In genomic region chr22:45552017-45552411, GRCh38 we compare ENCODE assay signal across 11 cellular contexts. TPM values are rescaled to one million over a fixed set of nuclear protein-coding genes. Genes with fewer than 3 reads are reported as not detected.
A peak's percentile ranks its signal among the peaks of the same experiment; 100 is the strongest.
DNase-seq lines count a peak whose midpoint lies in the region; ATAC-seq and TF ChIP-seq lines count a peak whose summit lies in the region.
"Had no signal": no experiment of that assay in that cellular context is flagged by ENCODE, and none has a peak within 500 bp of the region (broad histone marks: within the 10 kb centered on the region; RNA-seq: fewer than 3 reads in every experiment).

No MANE protein-coding gene starts in this region.

- no peaks in the 10 kb centered on the region for H3K4me1 ChIP-seq in HUES48 (ENCODE audit: control insufficient read depth, insufficient read depth, low read length)
- peaks cover 40% of the 10 kb centered on the region for H3K4me1 ChIP-seq in testis

- no peak for ATAC-seq in natural killer cell treated with Interleukin-12 subunit alpha and Interleukin-12 subunit beta and Interleukin-15 and Interleukin-18, amount 100 ng/mL, for 72 hours
- no peak for ATAC-seq in GM18870 (IDR thresholded peaks at IDR 0.05; ENCODE audit: unreplicated experiment)
- ATAC-seq: activated naive CD4-positive, alpha-beta T cell treated with anti-CD3 and anti-CD28 coated beads, Interleukin-2, amount 50 U/mL, for 72 hours had no signal

- no peak for DNase-seq in dorsolateral prefrontal cortex
- DNase-seq in testis = peak; percentile 28
- DNase-seq in natural killer cell treated with Interleukin-12 subunit alpha and Interleukin-12 subunit beta and Interleukin-15 and Interleukin-18, amount 100 ng/mL, for 72 hours (ENCODE audit: low spot score) = no peak
- DNase-seq in NCI-H2081 (lab: John Stamatoyannopoulos, UW) = no peak
- no peak for DNase-seq in ecto neural progenitor cell (ENCODE audit: low spot score)
- DNase-seq: BE2C, NCI-H2029 treated with DMSO at 0.1 percent for 48 hours had no signal

- no peaks in the 10 kb centered on the region for H3K9me3 Mint-ChIP-seq in nephron
- H3K9me3 Mint-ChIP-seq in natural killer cell treated with Interleukin-12 subunit alpha and Interleukin-12 subunit beta and Interleukin-15 and Interleukin-18, amount 100 ng/mL, for 72 hours = no peaks in the 10 kb centered on the region
- H3K9me3 Mint-ChIP-seq: activated naive CD4-positive, alpha-beta T cell treated with anti-CD3 and anti-CD28 coated beads, Interleukin-2, amount 50 U/mL, for 72 hours had no signal

- intact Hi-C loops in dorsolateral prefrontal cortex (cut with DNase I) = loop anchor here (5.0 to 10.0 kb wide), 3 partner anchors 110 to 447 kb away; no protein-coding TSS in a partner anchor
- intact Hi-C loops in testis (cut with DNase I; ENCODE audit: low total_unique reads) = loop anchor here (10.0 kb wide), 1 partner anchor 107 kb away; no protein-coding TSS in a partner anchor

- H3K27ac ChIP-seq in HUES48 (ENCODE audit: low read depth, low read length) = peak overlapping the region; percentile 5
- peak overlapping the region in 37 of 59 donors; percentile 6 to 84 (median 63) for H3K27ac ChIP-seq in dorsolateral prefrontal cortex
- peak overlapping the region; percentile 65 to 70 for H3K27ac ChIP-seq in testis

- peaks cover 59% of the 10 kb centered on the region for H3K36me3 ChIP-seq in HUES48 (ENCODE audit: control insufficient read depth, insufficient read depth, low read length)
- no peaks in the 10 kb centered on the region for H3K36me3 ChIP-seq in testis (ENCODE audit: low read depth, missing control alignments)
- H3K36me3 ChIP-seq: BE2C had no signal

- H3K36me3 Mint-ChIP-seq in nephron (ENCODE audit: low read depth) = peaks cover 77% of the 10 kb centered on the region
- H3K36me3 Mint-ChIP-seq in natural killer cell treated with Interleukin-12 subunit alpha and Interleukin-12 subunit beta and Interleukin-15 and Interleukin-18, amount 100 ng/mL, for 72 hours = no peaks in the 10 kb centered on the region
- H3K36me3 Mint-ChIP-seq: activated naive CD4-positive, alpha-beta T cell treated with anti-CD3 and anti-CD28 coated beads, Interleukin-2, amount 50 U/mL, for 72 hours had no signal

- TF ChIP-seq CTCF in dorsolateral prefrontal cortex (IDR thresholded peaks at IDR 0.05 in 54 of 56, conservative IDR thresholded peaks at IDR 0.05 in 2 of 56; ENCODE audit: low read depth in 1 of 56, partially characterized antibody in 56 of 56) = no peak
- TF ChIP-seq CTCF in nephron (IDR thresholded peaks at IDR 0.05; ENCODE audit: unreplicated experiment in 3 of 3) = no peak
- no peak for TF ChIP-seq CTCF in testis (IDR thresholded peaks at IDR 0.05)

- H3K27me3 ChIP-seq in HUES48 (ENCODE audit: control insufficient read depth, insufficient read depth, low read length) (no peaks in the 10 kb centered on the region), dorsolateral prefrontal cortex (peaks cover 0 to 5% (median 0%) of the 10 kb centered on the region in 45 donors), testis (no peaks in the 10 kb centered on the region)
- H3K27me3 ChIP-seq: BE2C had no signal

- 56 to 64% methylated on average over 11 to 12 of the region's 12 CpGs for WGBS in testis, 2 donors

- H3K4me3 ChIP-seq in HUES48 (ENCODE audit: low read depth, low read length) (no peak overlapping the region), dorsolateral prefrontal cortex (no peak overlapping the region), testis (peak overlapping the region in 1 of 2 donors; percentile 23)

- peak overlapping the region; percentile 48 to 81 (median 69) for H3K27ac Mint-ChIP-seq in nephron
- H3K27ac Mint-ChIP-seq in natural killer cell treated with Interleukin-12 subunit alpha and Interleukin-12 subunit beta and Interleukin-15 and Interleukin-18, amount 100 ng/mL, for 72 hours = no peak overlapping the region
- H3K27ac Mint-ChIP-seq: activated naive CD4-positive, alpha-beta T cell treated with anti-CD3 and anti-CD28 coated beads, Interleukin-2, amount 50 U/mL, for 72 hours had no signal

- no peak overlapping the region for H3K9ac ChIP-seq in HUES48 (ENCODE audit: low read depth, low read length)

- no peak overlapping the region for H3K4me3 Mint-ChIP-seq in nephron
- no peak overlapping the region for H3K4me3 Mint-ChIP-seq in natural killer cell treated with Interleukin-12 subunit alpha and Interleukin-12 subunit beta and Interleukin-15 and Interleukin-18, amount 100 ng/mL, for 72 hours

- TF ChIP-seq POLR2A in testis (IDR thresholded peaks at IDR 0.05) = no peak

- no peaks in the 10 kb centered on the region for H3K27me3 Mint-ChIP-seq in nephron (ENCODE audit: low read depth)
- H3K27me3 Mint-ChIP-seq in natural killer cell treated with Interleukin-12 subunit alpha and Interleukin-12 subunit beta and Interleukin-15 and Interleukin-18, amount 100 ng/mL, for 72 hours = peaks cover 0 to 10% of the 10 kb centered on the region in 2 donors

- peaks cover 30% of the 10 kb centered on the region for H3K4me1 Mint-ChIP-seq in nephron
- H3K4me1 Mint-ChIP-seq in natural killer cell treated with Interleukin-12 subunit alpha and Interleukin-12 subunit beta and Interleukin-15 and Interleukin-18, amount 100 ng/mL, for 72 hours (ENCODE audit: low read depth in 2 of 2) = peaks cover 0 to 2% of the 10 kb centered on the region in 2 donors

- H3K9me3 ChIP-seq in HUES48 (ENCODE audit: control insufficient read depth, insufficient read depth, low read length) (no peaks in the 10 kb centered on the region), testis (no peaks in the 10 kb centered on the region)
- H3K9me3 ChIP-seq: BE2C had no signal

RNA-seq across cellular contexts. Expression of gene FBLN1, which starts 49.3 kb away (rescaled TPM):
- total RNA-seq in dorsolateral prefrontal cortex (10 to 100 TPM; 11.8 to 74.6 (median 26.0) TPM), testis (10 to 100 TPM; 32.4 to 42.2 TPM)
- 154 TPM for polyA plus RNA-seq in testis (ENCODE audit: insufficient read depth, low read depth, low replicate concordance)
- total RNA-seq in natural killer cell treated with Interleukin-12 subunit alpha and Interleukin-12 subunit beta and Interleukin-15 and Interleukin-18, amount 100 ng/mL, for 72 hours = not detected

Comparison
In these comparisons a context has a peak if more than half of its experiments do, and no peak if none do; other contexts are left out.
1. H3K27ac ChIP-seq: peak in every context shown above with its lines; median percentile 68 in testis; 63 in dorsolateral prefrontal cortex; 5 in HUES48.
2. H3K27ac Mint-ChIP-seq: peak in nephron (3 of 3); none in natural killer cell treated with Interleukin-12 subunit alpha and Interleukin-12 subunit beta and Interleukin-15 and Interleukin-18, amount 100 ng/mL, for 72 hours (0 of 2).
3. RNA of gene FBLN1, which starts 49.3 kb away (total RNA-seq): 32.4 to 42.2 TPM in testis and 11.8 to 74.6 TPM in dorsolateral prefrontal cortex; not detected in natural killer cell treated with Interleukin-12 subunit alpha and Interleukin-12 subunit beta and Interleukin-15 and Interleukin-18, amount 100 ng/mL, for 72 hours; every median in the first group is over 10 times any median in the second.